ENCODE assay signal across 15 cellular contexts in the genomic region with DNA sequence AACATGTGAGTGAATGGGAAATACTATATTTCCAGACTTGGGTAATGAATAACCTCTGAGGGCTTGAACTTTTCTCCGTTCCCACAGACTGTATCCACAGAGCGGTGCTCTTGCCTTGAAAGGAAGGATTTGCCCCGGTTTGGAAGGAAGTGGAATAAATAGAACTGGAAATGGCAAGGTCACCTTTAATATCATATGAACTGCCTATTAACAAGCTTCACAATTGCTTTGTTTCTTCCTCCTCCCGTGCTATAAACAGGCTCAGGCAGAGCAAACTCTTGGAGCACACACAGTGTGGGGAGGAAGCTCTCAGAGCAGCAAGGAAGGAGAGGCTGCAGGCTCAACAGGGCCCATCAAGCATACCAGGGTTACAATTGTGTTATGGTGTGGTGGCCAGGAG. TPM values are rescaled to one million over a fixed set of nuclear protein-coding genes. Genes with fewer than 3 reads are reported as not detected.
DNase-seq lines count a peak whose midpoint lies in the region; ATAC-seq and TF ChIP-seq lines count a peak whose summit lies in the region.
"Had no signal": no experiment of that assay in that cellular context is flagged by ENCODE, and none has a peak within 500 bp of the region (broad histone marks: within the 10 kb centered on the region; RNA-seq: fewer than 3 reads in every experiment).

No MANE protein-coding gene starts in this region.

- intact Hi-C loops in body of pancreas (cut with DNase I) (no loop called here), psoas muscle (cut with DNase I) (loop anchor here in 1 of 2 donors (10.0 kb wide), 1 partner anchor 101 kb away; the partner anchor contains the start of gene CXCR4), uterus (cut with DNase I; ENCODE audit: low total_unique reads) (no loop called here)

- in situ Hi-C loops in G401 (cut with HindIII; ENCODE audit: low sequenced_read_pairs) = no loop called here

- H3K27ac ChIP-seq in body of pancreas (peak overlapping the region in 3 of 4 donors; percentile 7 to 41 (median 27)), psoas muscle (no peak overlapping the region), uterus (no peak overlapping the region)
- H3K27ac ChIP-seq: ovary, PC-9 had no signal

- H3K4me3 Mint-ChIP-seq in activated T-cell treated with anti-CD3 and anti-CD28 coated beads, Interleukin-2, amount 50 U/mL, for 4 hours = no peak overlapping the region

- H3K27me3 ChIP-seq in body of pancreas = no peaks in the 10 kb centered on the region
- H3K27me3 ChIP-seq in psoas muscle (ENCODE audit: insufficient read depth in 3 of 3, low read length in 2 of 3) = no peaks in the 10 kb centered on the region
- no peaks in the 10 kb centered on the region for H3K27me3 ChIP-seq in uterus
- H3K27me3 ChIP-seq: ovary had no signal

- peaks cover 2% of the 10 kb centered on the region for H3K36me3 Mint-ChIP-seq in activated T-cell treated with anti-CD3 and anti-CD28 coated beads, Interleukin-2, amount 50 U/mL, for 4 hours (ENCODE audit: insufficient read depth)

- H3K27me3 Mint-ChIP-seq in activated T-cell treated with anti-CD3 and anti-CD28 coated beads, Interleukin-2, amount 50 U/mL, for 4 hours (ENCODE audit: low read depth) = no peaks in the 10 kb centered on the region

- peak; percentile 48 for ATAC-seq in body of pancreas
- ATAC-seq in psoas muscle = peak in 1 of 4 donors; percentile 28
- no peak for ATAC-seq in activated T-cell treated with anti-CD3 and anti-CD28 coated beads, Interleukin-2, amount 50 U/mL, for 4 hours

- H3K36me3 ChIP-seq in body of pancreas (replicated peaks in 1 of 2; ENCODE audit: insufficient read depth in 1 of 2, low read depth in 2 of 2) = no peaks in the 10 kb centered on the region
- no peaks in the 10 kb centered on the region for H3K36me3 ChIP-seq in psoas muscle (ENCODE audit: insufficient read depth in 1 of 2, low read depth in 1 of 2)
- no peaks in the 10 kb centered on the region for H3K36me3 ChIP-seq in uterus
- H3K36me3 ChIP-seq: ovary had no signal

- 13 to 16% methylated on average over 4 of the region's 4 CpGs for WGBS in body of pancreas, 2 donors
- WGBS in psoas muscle, 3 donors = 23 to 29% (median 23%) methylated on average over 4 of the region's 4 CpGs

- peaks cover 20% of the 10 kb centered on the region for H3K4me1 Mint-ChIP-seq in activated T-cell treated with anti-CD3 and anti-CD28 coated beads, Interleukin-2, amount 50 U/mL, for 4 hours (ENCODE audit: low read depth)

- peak; percentile 4 for DNase-seq in G401 (ENCODE audit: low spot score)
- no peak for DNase-seq in body of pancreas
- peak; percentile 67 for DNase-seq in kidney glomerular epithelial cell (lab: John Stamatoyannopoulos, UW)
- DNase-seq in psoas muscle = no peak
- no peak for DNase-seq in uterus
- DNase-seq in stimulated activated naive CD4-positive, alpha-beta T cell (lab: John Stamatoyannopoulos, UW) = no peak
- no peak for DNase-seq in activated T-cell treated with anti-CD3 and anti-CD28 coated beads, Interleukin-2, amount 50 U/mL, for 4 hours
- DNase-seq in HPDE6-E6E7 (ENCODE audit: extremely low spot score) = no peak
- DNase-seq: activated CD4-positive, alpha-beta T cell treated with anti-CD3 and anti-CD28 coated beads, Interleukin-2, amount 50 U/mL, for 1 hour; aorta; H7; mesendoderm; NCI-H226; ovary; PC-9 had no signal

- TF ChIP-seq POLR2A in body of pancreas (IDR thresholded peaks at IDR 0.05) (no peak), uterus (IDR thresholded peaks at IDR 0.05) (no peak)

- no peaks in the 10 kb centered on the region for H3K9me3 ChIP-seq in body of pancreas
- no peaks in the 10 kb centered on the region for H3K9me3 ChIP-seq in psoas muscle
- H3K9me3 ChIP-seq in uterus = no peaks in the 10 kb centered on the region
- H3K9me3 ChIP-seq: ovary had no signal

- no peak overlapping the region for H3K4me3 ChIP-seq in body of pancreas
- H3K4me3 ChIP-seq in psoas muscle = no peak overlapping the region
- H3K4me3 ChIP-seq in uterus = no peak overlapping the region
- H3K4me3 ChIP-seq: ovary, PC-9 had no signal

- peak in 1 of 7 experiments; percentile 9 for TF ChIP-seq CTCF in body of pancreas (IDR thresholded peaks at IDR 0.05)
- peak; percentile 8 for TF ChIP-seq CTCF in psoas muscle (IDR thresholded peaks at IDR 0.05)
- no peak for TF ChIP-seq CTCF in uterus (IDR thresholded peaks at IDR 0.05)

- peaks cover 15% of the 10 kb centered on the region for H3K4me1 ChIP-seq in body of pancreas
- H3K4me1 ChIP-seq in psoas muscle = peaks cover 4% of the 10 kb centered on the region
- H3K4me1 ChIP-seq in uterus = no peaks in the 10 kb centered on the region

- peaks cover 3% of the 10 kb centered on the region for H3K9me3 Mint-ChIP-seq in activated T-cell treated with anti-CD3 and anti-CD28 coated beads, Interleukin-2, amount 50 U/mL, for 4 hours

RNA-seq across cellular contexts. Expression of gene DARS1, which starts 28.5 kb away (rescaled TPM):
- total RNA-seq in G401 (2014; rRNA removed; shearing (Covaris generic)) = 89.1 and 113 TPM in 2 replicates
- total RNA-seq in body of pancreas (10 to 100 TPM; 22.1 to 29.3 TPM), psoas muscle (10 to 100 TPM; 61.8 to 89.7 (median 73.4) TPM), uterus (100 to 1,000 TPM in 1 of 4 donors, 10 to 100 TPM in 3; 27.1 to 127 (median 62.1) TPM)
- 10 to 100 TPM; 54.2 to 81.2 (median 73.5) TPM for polyA plus RNA-seq in psoas muscle
- 100 to 1,000 TPM in 2 of 3 donors, 10 to 100 TPM in 1; 97.8 to 107 (median 103) TPM for total RNA-seq in activated T-cell treated with anti-CD3 and anti-CD28 coated beads, Interleukin-2, amount 50 U/mL, for 4 hours

Comparison
In these comparisons a context has a peak if more than half of its experiments do, and no peak if none do; other contexts are left out.
1. DNase-seq: peak in G401 (single experiment) and kidney glomerular epithelial cell (single experiment); none in body of pancreas (0 of 4), psoas muscle (0 of 2), uterus (0 of 2), stimulated activated naive CD4-positive, alpha-beta T cell (0 of 6), activated T-cell treated with anti-CD3 and anti-CD28 coated beads, Interleukin-2, amount 50 U/mL, for 4 hours (single experiment) and HPDE6-E6E7 (single experiment).
2. H3K27ac ChIP-seq: peak in body of pancreas (3 of 4); none in psoas muscle (single experiment) and uterus (0 of 2).